ENCODE assay signal across 1 cellular context in genomic region chrX:101051153-101051548, GRCh38.
A peak's percentile ranks its signal among the peaks of the same experiment; 100 is the strongest.
TF ChIP-seq lines count a peak whose summit lies in the region.

No MANE protein-coding gene starts in this region.

TF ChIP-seq in GM12878, 131 proteins besides CTCF, POLR2A, EP300 and RAD21 (continued from another document):
- no peak for TF ChIP-seq CUX1 (IDR thresholded peaks at IDR 0.05; ENCODE audit: insufficient replicate concordance, low read depth, low read length)
- TF ChIP-seq, protein P1, sequence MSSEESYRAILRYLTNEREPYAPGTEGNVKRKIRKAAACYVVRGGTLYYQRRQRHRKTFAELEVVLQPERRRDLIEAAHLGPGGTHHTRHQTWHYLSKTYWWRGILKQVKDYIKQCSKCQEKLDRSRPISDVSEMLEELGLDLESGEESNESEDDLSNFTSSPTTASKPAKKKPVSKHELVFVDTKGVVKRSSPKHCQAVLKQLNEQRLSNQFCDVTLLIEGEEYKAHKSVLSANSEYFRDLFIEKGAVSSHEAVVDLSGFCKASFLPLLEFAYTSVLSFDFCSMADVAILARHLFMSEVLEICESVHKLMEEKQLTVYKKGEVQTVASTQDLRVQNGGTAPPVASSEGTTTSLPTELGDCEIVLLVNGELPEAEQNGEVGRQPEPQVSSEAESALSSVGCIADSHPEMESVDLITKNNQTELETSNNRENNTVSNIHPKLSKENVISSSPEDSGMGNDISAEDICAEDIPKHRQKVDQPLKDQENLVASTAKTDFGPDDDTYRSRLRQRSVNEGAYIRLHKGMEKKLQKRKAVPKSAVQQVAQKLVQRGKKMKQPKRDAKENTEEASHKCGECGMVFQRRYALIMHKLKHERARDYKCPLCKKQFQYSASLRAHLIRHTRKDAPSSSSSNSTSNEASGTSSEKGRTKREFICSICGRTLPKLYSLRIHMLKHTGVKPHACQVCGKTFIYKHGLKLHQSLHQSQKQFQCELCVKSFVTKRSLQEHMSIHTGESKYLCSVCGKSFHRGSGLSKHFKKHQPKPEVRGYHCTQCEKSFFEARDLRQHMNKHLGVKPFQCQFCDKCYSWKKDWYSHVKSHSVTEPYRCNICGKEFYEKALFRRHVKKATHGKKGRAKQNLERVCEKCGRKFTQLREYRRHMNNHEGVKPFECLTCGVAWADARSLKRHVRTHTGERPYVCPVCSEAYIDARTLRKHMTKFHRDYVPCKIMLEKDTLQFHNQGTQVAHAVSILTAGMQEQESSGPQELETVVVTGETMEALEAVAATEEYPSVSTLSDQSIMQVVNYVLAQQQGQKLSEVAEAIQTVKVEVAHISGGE (CRISPR knock-in tag; IDR thresholded peaks at IDR 0.05) = no peak
- TF ChIP-seq, protein P2, sequence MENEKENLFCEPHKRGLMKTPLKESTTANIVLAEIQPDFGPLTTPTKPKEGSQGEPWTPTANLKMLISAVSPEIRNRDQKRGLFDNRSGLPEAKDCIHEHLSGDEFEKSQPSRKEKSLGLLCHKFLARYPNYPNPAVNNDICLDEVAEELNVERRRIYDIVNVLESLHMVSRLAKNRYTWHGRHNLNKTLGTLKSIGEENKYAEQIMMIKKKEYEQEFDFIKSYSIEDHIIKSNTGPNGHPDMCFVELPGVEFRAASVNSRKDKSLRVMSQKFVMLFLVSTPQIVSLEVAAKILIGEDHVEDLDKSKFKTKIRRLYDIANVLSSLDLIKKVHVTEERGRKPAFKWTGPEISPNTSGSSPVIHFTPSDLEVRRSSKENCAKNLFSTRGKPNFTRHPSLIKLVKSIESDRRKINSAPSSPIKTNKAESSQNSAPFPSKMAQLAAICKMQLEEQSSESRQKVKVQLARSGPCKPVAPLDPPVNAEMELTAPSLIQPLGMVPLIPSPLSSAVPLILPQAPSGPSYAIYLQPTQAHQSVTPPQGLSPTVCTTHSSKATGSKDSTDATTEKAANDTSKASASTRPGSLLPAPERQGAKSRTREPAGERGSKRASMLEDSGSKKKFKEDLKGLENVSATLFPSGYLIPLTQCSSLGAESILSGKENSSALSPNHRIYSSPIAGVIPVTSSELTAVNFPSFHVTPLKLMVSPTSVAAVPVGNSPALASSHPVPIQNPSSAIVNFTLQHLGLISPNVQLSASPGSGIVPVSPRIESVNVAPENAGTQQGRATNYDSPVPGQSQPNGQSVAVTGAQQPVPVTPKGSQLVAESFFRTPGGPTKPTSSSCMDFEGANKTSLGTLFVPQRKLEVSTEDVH (IDR thresholded peaks at IDR 0.05; ENCODE audit: low read depth, partially characterized antibody) = no peak
- peak; percentile 52; the same call in 1 of the 2 replicates for TF ChIP-seq SIN3A (IDR thresholded peaks at IDR 0.05; ENCODE audit: low read depth, low read length)
